In genomic region chr1:222732216-222733159, GRCh38 we compare ENCODE assay signal across 12 cellular contexts. TPM values are rescaled to one million over a fixed set of nuclear protein-coding genes. Genes with fewer than 3 reads are reported as not detected.
DNase-seq lines count a peak whose midpoint lies in the region; ATAC-seq and TF ChIP-seq lines count a peak whose summit lies in the region.
"Had no signal": no experiment of that assay in that cellular context is flagged by ENCODE, and none has a peak within 500 bp of the region (broad histone marks: within the 10 kb centered on the region; RNA-seq: fewer than 3 reads in every experiment).

No MANE protein-coding gene starts in this region.

- DNase-seq in CD4-positive, alpha-beta memory T cell, result no peak
- DNase-seq in SIG-M5 treated with dmso at 0.1 percent for 504 hours (lab: John Stamatoyannopoulos, UW; ENCODE audit: unreplicated experiment) (peak; percentile 83), middle frontal gyrus (ENCODE audit: extremely low spot score, low spot score) (no peak), H7 (no peak), cerebellum (ENCODE audit: low spot score) (no peak)
- DNase-seq: CD8-positive, alpha-beta memory T cell; SW 1271 had no signal

- H3K4me3 ChIP-seq in CD4-positive, alpha-beta memory T cell (ENCODE audit: low read length in 2 of 2), result no peak overlapping the region
- H3K4me3 ChIP-seq in H7 (ENCODE audit: insufficient read depth, low read depth, low read length) (no peak overlapping the region), gastroesophageal sphincter (no peak overlapping the region)
- H3K4me3 ChIP-seq: skin epidermis had no signal

- POLR2A ChIA-PET in CD4-positive, alpha-beta memory T cell (lab: Charles Lee; ENCODE audit: partially characterized antibody), result no interaction called here

- H3K4me1 ChIP-seq in CD4-positive, alpha-beta memory T cell (ENCODE audit: insufficient read depth, low read length), result no peaks in the 10 kb centered on the region
- no peaks in the 10 kb centered on the region for H3K4me1 ChIP-seq in gastroesophageal sphincter

- intact Hi-C loops in CD4-positive, alpha-beta memory T cell (cut with micrococcal nuclease), result no loop called here

- TF ChIP-seq POLR2A in gastroesophageal sphincter (IDR thresholded peaks at IDR 0.05), result no peak

- no peak for TF ChIP-seq EP300 in gastroesophageal sphincter (IDR thresholded peaks at IDR 0.05)

- H3K27ac ChIP-seq in CD4-positive, alpha-beta memory T cell (ENCODE audit: low read depth, low read length), result no peak overlapping the region
- H3K27ac ChIP-seq in gastroesophageal sphincter, result no peak overlapping the region

- no peak for TF ChIP-seq CTCF in gastroesophageal sphincter (IDR thresholded peaks at IDR 0.05)

- H3K36me3 Mint-ChIP-seq in CD4-positive, alpha-beta memory T cell, result peaks cover 47 to 66% of the 10 kb centered on the region in 2 donors

- no peaks in the 10 kb centered on the region for H3K9me3 Mint-ChIP-seq in CD4-positive, alpha-beta memory T cell
- H3K9me3 Mint-ChIP-seq: CD8-positive, alpha-beta memory T cell had no signal

- ATAC-seq in GM19351 (IDR thresholded peaks at IDR 0.05; ENCODE audit: unreplicated experiment), result peak; percentile 98
- peak; percentile 97 for ATAC-seq in HG03045 (IDR thresholded peaks at IDR 0.05; ENCODE audit: unreplicated experiment)
- no peak for ATAC-seq in gastroesophageal sphincter

- no peaks in the 10 kb centered on the region for H3K27me3 Mint-ChIP-seq in CD4-positive, alpha-beta memory T cell
- H3K27me3 Mint-ChIP-seq: CD8-positive, alpha-beta memory T cell had no signal

- H3K36me3 ChIP-seq in CD4-positive, alpha-beta memory T cell (ENCODE audit: insufficient read depth, low read length), result peaks cover 69% of the 10 kb centered on the region
- H3K36me3 ChIP-seq in H7 (replicated peaks; ENCODE audit: control insufficient read depth, insufficient read depth, low read length), result peaks cover 11% of the 10 kb centered on the region
- peaks cover 19 to 91% of the 10 kb centered on the region in 2 donors for H3K36me3 ChIP-seq in gastroesophageal sphincter

- H3K27me3 ChIP-seq in CD4-positive, alpha-beta memory T cell (ENCODE audit: insufficient read depth, low read length), result no peaks in the 10 kb centered on the region
- H3K27me3 ChIP-seq in H7 (ENCODE audit: control insufficient read depth, insufficient read depth, low read length), result no peaks in the 10 kb centered on the region
- H3K27me3 ChIP-seq in gastroesophageal sphincter, result no peaks in the 10 kb centered on the region

- peaks cover 0 to 10% (median 4%) of the 10 kb centered on the region in 4 donors for H3K4me1 Mint-ChIP-seq in CD4-positive, alpha-beta memory T cell

- H3K4me3 Mint-ChIP-seq in CD4-positive, alpha-beta memory T cell, result no peak overlapping the region
- H3K4me3 Mint-ChIP-seq: CD8-positive, alpha-beta memory T cell had no signal

- no peaks in the 10 kb centered on the region for H3K9me3 ChIP-seq in CD4-positive, alpha-beta memory T cell (ENCODE audit: control insufficient read depth in 1 of 2, low read length in 2 of 2)
- H3K9me3 ChIP-seq in gastroesophageal sphincter, result no peaks in the 10 kb centered on the region

- peak overlapping the region in 4 of 7 donors; percentile 25 to 46 (median 36) for H3K27ac Mint-ChIP-seq in CD4-positive, alpha-beta memory T cell

- CTCF ChIA-PET in CD4-positive, alpha-beta memory T cell (lab: Charles Lee; ENCODE audit: partially characterized antibody), result no interaction called here

- 86% methylated on average over 1 to 2 of the region's 3 CpGs for WGBS in gastroesophageal sphincter (ENCODE audit: low coverage in 1 of 2), 2 donors

RNA-seq across cellular contexts. Expression of gene FAM177B, which starts 4.5 kb away (rescaled TPM):
- total RNA-seq in CD4-positive, alpha-beta memory T cell, result under 1 TPM; 0.30 to 0.79 TPM
- polyA plus RNA-seq in CD4-positive, alpha-beta memory T cell, result under 1 TPM in 1 of 2 donors, not detected in 1; 0.30 TPM
- not detected in 2 replicates for total RNA-seq in H7 (2014; rRNA removed; shearing (Covaris generic))
- total RNA-seq in gastroesophageal sphincter (under 1 TPM in 1 of 4 donors, not detected in 3; 0.73 TPM), cerebellum (0.18 TPM)
- total RNA-seq: bronchial epithelial cell; CD8-positive, alpha-beta memory T cell had no signal
- polyA plus RNA-seq: CD8-positive, alpha-beta memory T cell had no signal

RNA-seq across cellular contexts. Expression of gene BROX, which starts 20.1 kb away (rescaled TPM):
- 10 to 100 TPM; 64.6 to 68.3 TPM for total RNA-seq in CD4-positive, alpha-beta memory T cell
- 10 to 100 TPM; 15.6 to 18.5 TPM for polyA plus RNA-seq in CD4-positive, alpha-beta memory T cell
- total RNA-seq in H7 (2014; rRNA removed; shearing (Covaris generic)), result 44.5 and 59.6 TPM in 2 replicates
- total RNA-seq in gastroesophageal sphincter (100 to 1,000 TPM in 1 of 4 donors, 10 to 100 TPM in 3; 41.3 to 111 (median 63.2) TPM), cerebellum (32.3 TPM)

RNA-seq across cellular contexts. Expression of gene AIDA, which starts 20.2 kb away (rescaled TPM):
- 10 to 100 TPM; 60.7 to 64.5 TPM for total RNA-seq in CD4-positive, alpha-beta memory T cell
- 10 to 100 TPM; 35.2 to 37.2 TPM for polyA plus RNA-seq in CD4-positive, alpha-beta memory T cell
- total RNA-seq in H7 (2014; rRNA removed; shearing (Covaris generic)), result 48.3 and 58.1 TPM in 2 replicates
- total RNA-seq in gastroesophageal sphincter, result 100 to 1,000 TPM in 3 of 4 donors, 10 to 100 TPM in 1; 79.3 to 119 (median 108) TPM
- 39.0 TPM for total RNA-seq in cerebellum
